In genomic region chr11:124896821-124897391, GRCh38 we compare ENCODE assay signal across 13 cellular contexts. TPM values are rescaled to one million over a fixed set of nuclear protein-coding genes. Genes with fewer than 3 reads are reported as not detected.
DNase-seq lines count a peak whose midpoint lies in the region; ATAC-seq and TF ChIP-seq lines count a peak whose summit lies in the region.
"Had no signal": no experiment of that assay in that cellular context is flagged by ENCODE, and none has a peak within 500 bp of the region (broad histone marks: within the 10 kb centered on the region; RNA-seq: fewer than 3 reads in every experiment).

No MANE protein-coding gene starts in this region.

- H3K23ac ChIP-seq in IMR-90 (ENCODE audit: low read depth, low read length): 0 out of 2 replicates have a peak overlapping the region, but pooled peaks have one; percentile 29

- TF ChIP-seq RAD21 in IMR-90 (IDR thresholded peaks at IDR 0.05; ENCODE audit: low read length) (no peak), liver (IDR thresholded peaks at IDR 0.05) (no peak)

- H3K9me1 ChIP-seq in IMR-90 (ENCODE audit: insufficient read depth, low read length): peaks cover 42% of the 10 kb centered on the region

- peak overlapping the region; percentile 31; the same call in 1 of the 2 replicates for H4K5ac ChIP-seq in IMR-90 (ENCODE audit: low read depth, low read length)

- H3K4me2 ChIP-seq in IMR-90 (ENCODE audit: low read depth, low read length): no peak overlapping the region

- no peaks in the 10 kb centered on the region for H3K9me3 ChIP-seq in IMR-90 (ENCODE audit: control insufficient read depth, insufficient read depth, low read length)
- no peaks in the 10 kb centered on the region for H3K9me3 ChIP-seq in liver (ENCODE audit: control insufficient read depth in 4 of 4, low read length in 3 of 4)

- H3K4me1 ChIP-seq in IMR-90 (ENCODE audit: control insufficient read depth, insufficient read depth, low read length) (peaks cover 39% of the 10 kb centered on the region), liver (ENCODE audit: control insufficient read depth in 4 of 4, insufficient read depth in 4 of 4, low read length in 3 of 4) (peaks cover 0 to 9% (median 1%) of the 10 kb centered on the region in 4 donors)

- in situ Hi-C loops in IMR-90 (cut with MboI; ENCODE audit: low sequenced_read_pairs): no loop called here

- peak overlapping the region; percentile 90 for H2AK5ac ChIP-seq in IMR-90 (ENCODE audit: low read depth, low read length)

- POLR2A ChIA-PET in IMR-90 (lab: Charles Lee; ENCODE audit: unreplicated experiment): interaction anchor here (1.2 kb wide), 1 partner anchor 57 kb away, joined by 3 read pairs; no protein-coding TSS in a partner anchor

- TF ChIP-seq CTCF in IMR-90 (conservative IDR thresholded peaks at IDR 0.05; ENCODE audit: low read depth, low read length) (no peak), liver (IDR thresholded peaks at IDR 0.05; ENCODE audit: low read depth, low read length, missing input control) (no peak)

- peak overlapping the region; percentile 87 for H3K4ac ChIP-seq in IMR-90 (ENCODE audit: low read depth, low read length)

- H3K9ac ChIP-seq in IMR-90 (ENCODE audit: low read depth, low read length) (no peak overlapping the region; the same call in 1 of the 2 replicates), liver (ENCODE audit: low read depth in 1 of 2, low read length in 2 of 2) (no peak overlapping the region)

- WGBS in IMR-90 (ENCODE audit: extremely low coverage in 2 of 2, insufficient read length in 1 of 2), 2 experiments: 100% methylated on average over 1 of the region's 9 CpGs; no CpG with 5 or more reads in 1 of the 2 experiments
- 82% methylated on average over 9 of the region's 9 CpGs for WGBS in liver

- H4K91ac ChIP-seq in IMR-90 (ENCODE audit: insufficient read depth, low read depth, low read length): peak overlapping the region; percentile 92

- H3K4me3 ChIP-seq in IMR-90 (ENCODE audit: insufficient read depth, low read depth, low read length): no peak overlapping the region
- H3K4me3 ChIP-seq in liver (ENCODE audit: low read depth in 1 of 3, low read length in 3 of 3): peak overlapping the region in 2 of 3 donors; percentile 14 to 38

- no peaks in the 10 kb centered on the region for H3K27me3 ChIP-seq in IMR-90 (ENCODE audit: control insufficient read depth, insufficient read depth, low read length)
- H3K27me3 ChIP-seq in liver (ENCODE audit: control insufficient read depth in 4 of 4, insufficient read depth in 4 of 4, low read length in 3 of 4): peaks cover 0 to 2% (median 0%) of the 10 kb centered on the region in 4 donors

- H3K79me1 ChIP-seq in IMR-90 (ENCODE audit: low read depth in 1 of 2, low read length in 2 of 2): peaks cover 7 to 24% of the 10 kb centered on the region in 2 experiments; a peak in 3 of 4 replicates

- no peaks in the 10 kb centered on the region for H4K20me1 ChIP-seq in IMR-90 (ENCODE audit: insufficient read depth, low read length)

- peak overlapping the region; percentile 48; the same call in 1 of the 2 replicates for H3K18ac ChIP-seq in IMR-90 (ENCODE audit: low read depth, low read length)

- peak overlapping the region; percentile 69 to 94; a peak in 3 of 4 replicates for H4K8ac ChIP-seq in IMR-90 (ENCODE audit: low read depth in 2 of 2, low read length in 2 of 2)

- H2BK5ac ChIP-seq in IMR-90 (ENCODE audit: low read depth, low read length, poor library complexity, severe bottlenecking): peak overlapping the region; percentile 90

- peak overlapping the region; percentile 83 for H2AK9ac ChIP-seq in IMR-90 (replicated peaks; ENCODE audit: low read depth, low read length, poor library complexity)

- no peak for ATAC-seq in IMR-90 (ENCODE audit: low read depth)

- H2BK120ac ChIP-seq in IMR-90 (ENCODE audit: low read depth, low read length): peak overlapping the region; percentile 98

- BruUV-seq in IMR-90 (replicated peaks; lab: Mats Ljungman, UMichigan): no TSS peak

- peak overlapping the region; percentile 82; the same call in 1 of the 2 replicates for H2BK20ac ChIP-seq in IMR-90 (ENCODE audit: low read depth, low read length)

- intact Hi-C loops in IMR-90 (cut with micrococcal nuclease): no loop called here

- H3K27ac ChIP-seq in IMR-90 (ENCODE audit: insufficient read depth, low read length): peak overlapping the region; percentile 3; the same call in 1 of the 2 replicates
- peak overlapping the region; percentile 23 to 59 for H3K27ac ChIP-seq in liver (ENCODE audit: low read depth in 1 of 2, low read length in 2 of 2)

- H2BK15ac ChIP-seq in IMR-90 (ENCODE audit: low read depth, low read length): peak overlapping the region; percentile 99; the same call in 2 of the 3 replicates

- H3K36me3 ChIP-seq in IMR-90 (ENCODE audit: control insufficient read depth, insufficient read depth, low read length) (no peaks in the 10 kb centered on the region), liver (ENCODE audit: control insufficient read depth in 4 of 4, insufficient read depth in 3 of 4, low read depth in 1 of 4, low read length in 3 of 4) (no peaks in the 10 kb centered on the region)

- peak overlapping the region; percentile 73 for H3K14ac ChIP-seq in IMR-90 (replicated peaks; ENCODE audit: low read depth, low read length)

- H2AFZ ChIP-seq in IMR-90 (replicated peaks; ENCODE audit: low read length, poor library complexity): peak overlapping the region; percentile 82

- dilution Hi-C loops in IMR-90 (cut with HindIII; ENCODE audit: low sequenced_read_pairs, unreplicated experiment): no loop called here

- DNase-seq in IMR-90: no peak
- DNase-seq in dermis blood vessel endothelial cell: peak; percentile 29
- DNase-seq in stimulated activated CD8-positive, alpha-beta memory T cell treated with anti-CD3 and anti-CD28 coated beads, Interleukin-4, amount 100 ng/mL, for 48 hours: peak; percentile 20
- DNase-seq in middle frontal gyrus (ENCODE audit: extremely low spot score, low spot score): no peak
- DNase-seq in activated T-cell treated with anti-CD3 and anti-CD28 coated beads, Interleukin-2, amount 50 U/mL, for 48 hours: no peak
- DNase-seq in COLO668 (lab: John Stamatoyannopoulos, UW; ENCODE audit: unreplicated experiment): no peak
- no peak for DNase-seq in NCI-H510A (lab: John Stamatoyannopoulos, UW)
- DNase-seq: CD4-positive, CD25-positive, alpha-beta regulatory T cell; NCI-H526 treated with DMSO at 0.1 percent for 48 hours; T-cell had no signal

- TF ChIP-seq POLR2A in IMR-90 (IDR thresholded peaks at IDR 0.05; ENCODE audit: low read depth, low read length): no peak

- H3K56ac ChIP-seq in IMR-90 (ENCODE audit: extremely low read depth, insufficient read depth, low read length): no peak overlapping the region

- CTCF ChIA-PET in IMR-90 (lab: Yijun Ruan, JAX): interaction anchor here (0.6 to 1.1 kb wide), 2 partner anchors 14 to 30 kb away, joined by 3 to 4 read pairs; no protein-coding TSS in a partner anchor

TF ChIP-seq in IMR-90, 13 proteins besides CTCF, POLR2A, EP300 and RAD21 (continues in another document):
- TF ChIP-seq SMC3 (IDR thresholded peaks at IDR 0.05; ENCODE audit: low read depth, low read length) (no peak), RCOR1 (IDR thresholded peaks at IDR 0.05; ENCODE audit: insufficient replicate concordance, low read length) (no peak), MAFK (IDR thresholded peaks at IDR 0.05; ENCODE audit: low read depth, low read length) (no peak), CEBPB (IDR thresholded peaks at IDR 0.05; ENCODE audit: low read depth, low read length) (no peak), CHD1 (IDR thresholded peaks at IDR 0.05; ENCODE audit: low read depth, low read length) (no peak)

TF ChIP-seq in liver, 16 proteins besides CTCF, POLR2A, EP300 and RAD21 (continues in another document):
- TF ChIP-seq EGR1 (IDR thresholded peaks at IDR 0.05; ENCODE audit: low read depth in 2 of 2): no peak

RNA-seq across cellular contexts. Expression of gene ROBO4, which starts 0.8 kb away (rescaled TPM):
- total RNA-seq in IMR-90 (2012; rRNA removed) (0.56 and 0.72 TPM in 2 replicates), dermis blood vessel endothelial cell (521 and 692 TPM in 2 replicates), liver (10 to 100 TPM in 1 of 2 donors, 1 to 10 TPM in 1; 6.4 to 17.2 TPM)
- polyA plus RNA-seq in IMR-90 (2012; rRNA removed) (0.82 and 1.4 TPM in 2 replicates), liver (1 to 10 TPM; 2.5 to 8.7 TPM)
- polyA plus RNA-seq in IMR-90 (2012; cell fraction: cytosol; rRNA removed): 0.55 and 1.0 TPM in 2 replicates
- polyA plus RNA-seq in IMR-90 (2012; cell fraction: nucleus; rRNA removed; ENCODE audit: low replicate concordance): 1.3 and 3.6 TPM in 2 replicates
- total RNA-seq: activated CD8-positive, alpha-beta memory T cell treated with anti-CD3 and anti-CD28 coated beads for 36 hours had no signal

RNA-seq across cellular contexts. Expression of gene HEPN1, which starts 22.1 kb away (rescaled TPM):
- total RNA-seq in IMR-90 (2012; rRNA removed) (not detected in 2 replicates), dermis blood vessel endothelial cell (not detected in 2 replicates), liver (not detected)
- polyA plus RNA-seq in IMR-90 (2012; rRNA removed) (not detected in 2 replicates), liver (1 to 10 TPM in 1 of 2 donors, under 1 TPM in 1; 0.22 to 2.6 TPM)
- polyA plus RNA-seq in IMR-90 (2012; cell fraction: cytosol; rRNA removed): not detected in 2 replicates
- polyA plus RNA-seq in IMR-90 (2012; cell fraction: nucleus; rRNA removed; ENCODE audit: low replicate concordance): not detected in 2 replicates
- total RNA-seq: activated CD8-positive, alpha-beta memory T cell treated with anti-CD3 and anti-CD28 coated beads for 36 hours; CD4-positive, CD25-positive, alpha-beta regulatory T cell; mononuclear cell; T-cell had no signal
- polyA plus RNA-seq: CD4-positive, CD25-positive, alpha-beta regulatory T cell had no signal

RNA-seq across cellular contexts. Expression of gene ROBO3, which starts 31.7 kb away (rescaled TPM):
- total RNA-seq in IMR-90 (2012; rRNA removed) (10.3 and 12.0 TPM in 2 replicates), dermis blood vessel endothelial cell (8.8 and 17.2 TPM in 2 replicates), liver (1 to 10 TPM; 1.1 to 1.2 TPM)
- polyA plus RNA-seq in IMR-90 (2012; rRNA removed) (54.1 and 64.5 TPM in 2 replicates), liver (1 to 10 TPM; 1.6 to 2.2 TPM)
- 20.7 and 53.7 TPM in 2 replicates for polyA plus RNA-seq in IMR-90 (2012; cell fraction: cytosol; rRNA removed)
- polyA plus RNA-seq in IMR-90 (2012; cell fraction: nucleus; rRNA removed; ENCODE audit: low replicate concordance): 445 and 537 TPM in 2 replicates

RNA-seq across cellular contexts. Expression of gene HEPACAM, which starts 38.9 kb away (rescaled TPM):
- total RNA-seq in IMR-90 (2012; rRNA removed) (0.18 TPM in 1 of 2 replicates, not detected in the other), dermis blood vessel endothelial cell (under 0.01 TPM in 1 of 2 replicates, not detected in the other), liver (1 to 10 TPM in 1 of 2 donors, not detected in 1; 3.3 TPM)
- polyA plus RNA-seq in IMR-90 (2012; rRNA removed) (0.03 and 0.09 TPM in 2 replicates), liver (1 to 10 TPM in 1 of 2 donors, under 1 TPM in 1; 0.79 to 7.1 TPM)
- polyA plus RNA-seq in IMR-90 (2012; cell fraction: cytosol; rRNA removed): 0.02 and 0.23 TPM in 2 replicates
- 0.12 and 0.19 TPM in 2 replicates for polyA plus RNA-seq in IMR-90 (2012; cell fraction: nucleus; rRNA removed; ENCODE audit: low replicate concordance)
- total RNA-seq: activated CD8-positive, alpha-beta memory T cell treated with anti-CD3 and anti-CD28 coated beads for 36 hours; CD4-positive, CD25-positive, alpha-beta regulatory T cell; T-cell had no signal
- polyA plus RNA-seq: CD4-positive, CD25-positive, alpha-beta regulatory T cell had no signal

RNA-seq across cellular contexts. Expression of gene CCDC15, which starts 57.1 kb away (rescaled TPM):
- total RNA-seq in IMR-90 (2012; rRNA removed) (2.0 and 2.5 TPM in 2 replicates), dermis blood vessel endothelial cell (1.5 and 2.9 TPM in 2 replicates), liver (1 to 10 TPM; 1.2 to 3.5 TPM)
- polyA plus RNA-seq in IMR-90 (2012; rRNA removed) (0.69 and 1.1 TPM in 2 replicates), liver (under 1 TPM; 0.35 to 0.60 TPM)
- polyA plus RNA-seq in IMR-90 (2012; cell fraction: cytosol; rRNA removed): 0.12 and 0.24 TPM in 2 replicates
- polyA plus RNA-seq in IMR-90 (2012; cell fraction: nucleus; rRNA removed; ENCODE audit: low replicate concordance): 0.13 and 1.2 TPM in 2 replicates

Comparison
In these comparisons a context has a peak if more than half of its experiments do, and no peak if none do; other contexts are left out.
1. DNase-seq: peak in dermis blood vessel endothelial cell (single experiment) and stimulated activated CD8-positive, alpha-beta memory T cell treated with anti-CD3 and anti-CD28 coated beads, Interleukin-4, amount 100 ng/mL, for 48 hours (single experiment); none in IMR-90 (single experiment), middle frontal gyrus (single experiment), activated T-cell treated with anti-CD3 and anti-CD28 coated beads, Interleukin-2, amount 50 U/mL, for 48 hours (0 of 2), COLO668 (single experiment) and NCI-H510A (single experiment).
2. RNA of gene ROBO4, which starts 0.8 kb away (total RNA-seq): 521 to 692 TPM in dermis blood vessel endothelial cell; 6.4 to 17.2 TPM in liver and 0.56 to 0.72 TPM in IMR-90; every median in the first group is over 10 times any median in the second.